In the genomic region with DNA sequence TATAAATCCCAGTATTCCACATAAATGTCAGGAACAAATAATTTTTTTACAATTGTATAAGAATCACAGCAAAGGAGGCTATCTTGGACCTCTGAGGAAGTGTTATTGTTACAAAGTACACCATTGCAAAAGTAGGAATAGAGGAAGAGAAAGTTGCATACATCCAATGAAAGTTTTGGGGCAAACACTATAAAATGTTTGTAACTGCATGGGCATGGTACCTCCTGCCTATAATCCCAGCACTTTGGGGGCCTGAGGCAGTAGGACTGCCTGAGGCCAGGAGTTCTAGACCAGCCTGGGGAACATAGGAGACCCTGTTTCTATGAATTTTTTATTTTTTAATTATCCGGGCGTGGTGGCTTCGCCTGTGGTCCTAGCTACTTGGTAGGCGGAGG, we compare ENCODE assay signal across 8 cellular contexts. TPM values are rescaled to one million over a fixed set of nuclear protein-coding genes. Genes with fewer than 3 reads are reported as not detected.
DNase-seq lines count a peak whose midpoint lies in the region; ATAC-seq and TF ChIP-seq lines count a peak whose summit lies in the region.

No MANE protein-coding gene starts in this region.

- no peaks in the 10 kb centered on the region for H3K9me3 ChIP-seq in OCI-LY7 (ENCODE audit: low read length)
- no peaks in the 10 kb centered on the region for H3K9me3 ChIP-seq in endocrine pancreas (ENCODE audit: control insufficient read depth, low read length)
- H3K9me3 ChIP-seq in prostate gland: no peaks in the 10 kb centered on the region

- no peaks in the 10 kb centered on the region for H3K9me2 ChIP-seq in OCI-LY7 (ENCODE audit: insufficient read depth, low read length)

- H3K79me2 ChIP-seq in OCI-LY7 (ENCODE audit: insufficient read depth, low read depth, low read length): peaks cover 36% of the 10 kb centered on the region

- peak overlapping the region; percentile 90 for H3K4me3 ChIP-seq in GM08714 (ENCODE audit: low read length)
- H3K4me3 ChIP-seq in OCI-LY7 (ENCODE audit: low read depth, low read length, poor library complexity, severe bottlenecking): peak overlapping the region; percentile 78
- H3K4me3 ChIP-seq in endocrine pancreas (ENCODE audit: control insufficient read depth, insufficient read depth, low read length): peak overlapping the region; percentile 86
- H3K4me3 ChIP-seq in prostate gland: peak overlapping the region; percentile 66 to 83

- CTCF ChIA-PET in OCI-LY7 (lab: Charles Lee; ENCODE audit: unreplicated experiment): no interaction called here

- no peak for TF ChIP-seq CTCF in OCI-LY7 (conservative IDR thresholded peaks at IDR 0.05; ENCODE audit: low read length)
- no peak for TF ChIP-seq CTCF in prostate gland (IDR thresholded peaks at IDR 0.05)

- H3K27me3 ChIP-seq in endocrine pancreas (ENCODE audit: control insufficient read depth, insufficient read depth, low read length): no peaks in the 10 kb centered on the region
- H3K27me3 ChIP-seq in prostate gland (replicated peaks; ENCODE audit: insufficient read depth): no peaks in the 10 kb centered on the region

- intact Hi-C loops in OCI-LY7 (cut with micrococcal nuclease; ENCODE audit: unreplicated experiment): loop anchor here (1.0 to 2.0 kb wide), 3 partner anchors 27 to 153 kb away; a partner anchor contains a TSS
- intact Hi-C loops in prostate gland (cut with DNase I): loop anchor here (5.0 to 10.0 kb wide), 2 partner anchors 266 to 777 kb away; a partner anchor contains a TSS

- no peak for TF ChIP-seq POLR2A in prostate gland (IDR thresholded peaks at IDR 0.05)
- TF ChIP-seq POLR2A in GM18505 (IDR thresholded peaks at IDR 0.05; ENCODE audit: borderline replicate concordance, extremely low read depth, insufficient read depth, insufficient read length): no peak

- H2AFZ ChIP-seq in OCI-LY7 (ENCODE audit: low read length): peak overlapping the region; percentile 89; the same call in 1 of the 2 replicates

- no TSS peak for BruUV-seq in OCI-LY7 (replicated peaks; lab: Mats Ljungman, UMichigan)

- H3K36me3 ChIP-seq in OCI-LY7 (ENCODE audit: insufficient read depth, low read length) (peaks cover 14% of the 10 kb centered on the region; the same call in 1 of the 2 replicates), endocrine pancreas (ENCODE audit: control insufficient read depth, insufficient read depth, low read length) (no peaks in the 10 kb centered on the region), prostate gland (no peaks in the 10 kb centered on the region)

- POLR2A ChIA-PET in OCI-LY7 (lab: Charles Lee): interaction anchor here (0.5 to 1.1 kb wide), 5 partner anchors 14 to 635 kb away, joined by 3 to 7 read pairs (median 4); a partner anchor contains a TSS

- ATAC-seq in GM18505 (IDR thresholded peaks at IDR 0.05; ENCODE audit: unreplicated experiment) (no peak), HG02938 (IDR thresholded peaks at IDR 0.05; ENCODE audit: unreplicated experiment) (no peak)

- peak overlapping the region; percentile 88 for H3K4me2 ChIP-seq in OCI-LY7 (ENCODE audit: low read length)

- H3K4me1 ChIP-seq in OCI-LY7 (ENCODE audit: insufficient read depth, low read length, poor library complexity, severe bottlenecking): peaks cover 28% of the 10 kb centered on the region
- H3K4me1 ChIP-seq in endocrine pancreas (ENCODE audit: control insufficient read depth, insufficient read depth, low read length): peaks cover 11% of the 10 kb centered on the region
- H3K4me1 ChIP-seq in prostate gland (replicated peaks): peaks cover 8% of the 10 kb centered on the region

- peaks cover 23% of the 10 kb centered on the region for H4K20me1 ChIP-seq in OCI-LY7 (ENCODE audit: insufficient read depth, low read length)

- H3K9ac ChIP-seq in endocrine pancreas (ENCODE audit: control insufficient read depth, insufficient read depth, low read length): no peak overlapping the region

- H3K27ac ChIP-seq in OCI-LY7 (ENCODE audit: low read depth, low read length, poor library complexity, severe bottlenecking) (peak overlapping the region; percentile 90), prostate gland (peak overlapping the region; percentile 93 to 94)

- 93% methylated on average over 4 of the region's 4 CpGs for WGBS in prostate gland

- DNase-seq in OCI-LY7 (ENCODE audit: low spot score): peak; percentile 34
- DNase-seq in prostate gland (ENCODE audit: low spot score): no peak
- DNase-seq in inferior parietal cortex (ENCODE audit: extremely low spot score): no peak
- DNase-seq in NCI-H1694 treated with DMSO at 0.1 percent for 48 hours (lab: John Stamatoyannopoulos, UW): no peak

RNA-seq across cellular contexts. Expression of a gene that starts 0.8 kb away (rescaled TPM):
- 24.0 and 27.1 TPM in 2 replicates for total RNA-seq in OCI-LY7 (2014; rRNA removed; shearing (Covaris generic))
- total RNA-seq in OCI-LY7 (2022) (52.4 and 54.0 TPM in 2 replicates), prostate gland (10 to 100 TPM; 25.7 to 38.7 TPM)

RNA-seq across cellular contexts. Expression of a gene that starts 28.0 kb away (rescaled TPM):
- 47.9 and 52.4 TPM in 2 replicates for total RNA-seq in OCI-LY7 (2014; rRNA removed; shearing (Covaris generic))
- total RNA-seq in OCI-LY7 (2022): 61.4 and 65.0 TPM in 2 replicates
- total RNA-seq in prostate gland: 10 to 100 TPM; 36.5 to 93.3 TPM

RNA-seq across cellular contexts. Expression of a gene that starts 51.8 kb away (rescaled TPM):
- total RNA-seq in OCI-LY7 (2014; rRNA removed; shearing (Covaris generic)): 24.5 and 26.4 TPM in 2 replicates
- total RNA-seq in OCI-LY7 (2022): 30.0 and 33.6 TPM in 2 replicates
- total RNA-seq in prostate gland: 10 to 100 TPM; 19.4 to 28.1 TPM
